Comparison of ENCODE assay signal across 8 cellular contexts in genomic region chr4:36244257-36245084, GRCh38. TPM values are rescaled to one million over a fixed set of nuclear protein-coding genes. Genes with fewer than 3 reads are reported as not detected.
A peak's percentile ranks its signal among the peaks of the same experiment; 100 is the strongest.
DNase-seq lines count a peak whose midpoint lies in the region; ATAC-seq, FAIRE-seq and TF ChIP-seq lines count a peak whose summit lies in the region.

Gene ARAP2, minus strand, starts transcription at chr4:36244514. Its CDS starts 15,028 bp downstream, at chr4:36229486.

- peak within 1 kb of the TSS; percentile 69 for H3K4me2 ChIP-seq in OCI-LY7 (ENCODE audit: low read length)

- peak within 1 kb of the TSS; percentile 70; the same call in 1 of the 2 replicates for H2AFZ ChIP-seq in OCI-LY7 (ENCODE audit: low read length)

- intact Hi-C loops in OCI-LY7 (cut with micrococcal nuclease; ENCODE audit: unreplicated experiment), result loop anchor here (1.0 kb wide), 1 partner anchor 11 kb away; no protein-coding TSS in a partner anchor

- DNase-seq in AG09309 (ENCODE audit: low read depth) (no peak), OCI-LY7 (ENCODE audit: low spot score) (peak; percentile 73), frontal cortex (ENCODE audit: low spot score in 2 of 2) (peak; percentile 74 to 78), omental fat pad (ENCODE audit: low spot score) (peak; percentile 63)

- H3K27me3 Mint-ChIP-seq in activated T-helper 17 cell treated with anti-CD3 and anti-CD28 coated beads, Interleukin-2, amount 50 U/mL, for 72 hours, result no peaks in the 10 kb centered on the region

- H3K4me1 ChIP-seq in OCI-LY7 (ENCODE audit: insufficient read depth, low read length, poor library complexity, severe bottlenecking), result peaks cover 17% of the 10 kb centered on the region

- H3K36me3 Mint-ChIP-seq in activated T-helper 17 cell treated with anti-CD3 and anti-CD28 coated beads, Interleukin-2, amount 50 U/mL, for 72 hours (ENCODE audit: low read depth), result peaks cover 34% of the 10 kb centered on the region

- H3K9me2 ChIP-seq in OCI-LY7 (ENCODE audit: insufficient read depth, low read length), result no peaks in the 10 kb centered on the region

- H3K27ac ChIP-seq in OCI-LY7 (ENCODE audit: low read depth, low read length, poor library complexity, severe bottlenecking) (peak within 1 kb of the TSS; percentile 55), temporal lobe (ENCODE audit: low read depth, low read length) (peak within 1 kb of the TSS; percentile 96)

- peaks cover 21% of the 10 kb centered on the region; the same call in 1 of the 2 replicates for H3K79me2 ChIP-seq in OCI-LY7 (ENCODE audit: insufficient read depth, low read depth, low read length)

- H3K27ac Mint-ChIP-seq in activated T-helper 17 cell treated with anti-CD3 and anti-CD28 coated beads, Interleukin-2, amount 50 U/mL, for 72 hours, result peak within 1 kb of the TSS; percentile 99

- ATAC-seq in GM18907 (IDR thresholded peaks at IDR 0.05; ENCODE audit: unreplicated experiment) (peak; percentile 72), HG03159 (IDR thresholded peaks at IDR 0.05; ENCODE audit: unreplicated experiment) (peak; percentile 60), omental fat pad (ENCODE audit: low FRiP score) (peak; percentile 88)
- peak; percentile 79 for ATAC-seq in activated T-helper 17 cell treated with anti-CD3 and anti-CD28 coated beads, Interleukin-2, amount 50 U/mL, for 72 hours (replicated peaks)

- FAIRE-seq in frontal cortex (lab: Jason Lieb, UNC), result no peak

- no peaks in the 10 kb centered on the region for H3K36me3 ChIP-seq in OCI-LY7 (ENCODE audit: insufficient read depth, low read length)

- BruUV-seq in OCI-LY7 (replicated peaks; lab: Mats Ljungman, UMichigan), result no TSS peak

- H3K9me3 Mint-ChIP-seq in activated T-helper 17 cell treated with anti-CD3 and anti-CD28 coated beads, Interleukin-2, amount 50 U/mL, for 72 hours, result no peaks in the 10 kb centered on the region

- H3K4me3 Mint-ChIP-seq in activated T-helper 17 cell treated with anti-CD3 and anti-CD28 coated beads, Interleukin-2, amount 50 U/mL, for 72 hours, result peak within 1 kb of the TSS; percentile 88

- CTCF ChIA-PET in OCI-LY7 (lab: Charles Lee; ENCODE audit: unreplicated experiment), result interaction anchor here (0.5 to 0.9 kb wide), 2 partner anchors 42 to 45 kb away, joined by 3 read pairs; no protein-coding TSS in a partner anchor

- peaks cover 23% of the 10 kb centered on the region for H3K4me1 Mint-ChIP-seq in activated T-helper 17 cell treated with anti-CD3 and anti-CD28 coated beads, Interleukin-2, amount 50 U/mL, for 72 hours

- POLR2A ChIA-PET in OCI-LY7 (lab: Charles Lee), result interaction anchor here (0.6 to 4.1 kb wide), 7 partner anchors 9 to 171 kb away, joined by 3 to 40 read pairs (median 3); no protein-coding TSS in a partner anchor

- peak within 1 kb of the TSS; percentile 23 for H3K4me3 ChIP-seq in AG09309 (ENCODE audit: control insufficient read depth, low read depth, low read length)
- peak within 1 kb of the TSS; percentile 74 for H3K4me3 ChIP-seq in OCI-LY7 (ENCODE audit: low read depth, low read length, poor library complexity, severe bottlenecking)

- TF ChIP-seq CTCF in AG09309 (IDR thresholded peaks at IDR 0.05; ENCODE audit: control insufficient read depth, insufficient read depth, low read depth, low read length, missing control alignments) (no peak), OCI-LY7 (conservative IDR thresholded peaks at IDR 0.05; ENCODE audit: low read length) (no peak), omental fat pad (IDR thresholded peaks at IDR 0.05) (no peak)

- H3K9me3 ChIP-seq in OCI-LY7 (ENCODE audit: low read length), result no peaks in the 10 kb centered on the region

- H4K20me1 ChIP-seq in OCI-LY7 (ENCODE audit: insufficient read depth, low read length), result no peaks in the 10 kb centered on the region

RNA-seq across cellular contexts. Expression of gene ARAP2, which starts in this region (rescaled TPM):
- total RNA-seq in OCI-LY7 (2014; rRNA removed; shearing (Covaris generic)), result 8.2 and 8.6 TPM in 2 replicates
- total RNA-seq in OCI-LY7 (2022) (6.6 and 6.9 TPM in 2 replicates), frontal cortex (57.1 TPM), omental fat pad (100 to 1,000 TPM in 2 of 4 donors, 10 to 100 TPM in 2; 21.6 to 138 (median 72.3) TPM), temporal lobe (55.1 TPM)
- 10 to 100 TPM; 44.8 to 51.7 TPM for total RNA-seq in activated T-helper 17 cell treated with anti-CD3 and anti-CD28 coated beads, Interleukin-2, amount 50 U/mL, for 72 hours
